In the genomic region with DNA sequence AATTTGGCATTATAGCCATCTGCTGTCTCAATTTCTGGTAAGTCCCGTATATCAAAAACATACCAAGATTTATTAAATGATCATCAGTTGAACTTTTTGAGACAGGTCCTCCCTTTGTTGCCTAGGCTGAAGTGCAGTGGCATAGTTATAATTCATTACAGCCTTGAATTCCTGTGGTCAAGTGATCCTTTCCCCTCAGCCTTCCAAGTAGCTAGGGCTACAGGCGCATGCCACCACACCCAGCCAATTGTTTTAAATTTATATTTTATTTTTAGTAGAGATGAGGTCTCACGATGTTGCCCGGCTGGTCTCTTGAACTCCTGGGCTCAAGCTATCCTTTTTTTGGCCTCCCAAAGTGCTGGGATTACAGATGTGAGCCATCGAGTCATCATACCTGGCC, we compare ENCODE assay signal across 26 cellular contexts.
"Had no signal": no experiment of that assay in that cellular context is flagged by ENCODE, and none has a peak within 500 bp of the region (broad histone marks: within the 10 kb centered on the region; RNA-seq: fewer than 3 reads in every experiment).

No MANE protein-coding gene starts in this region.

- H3K9ac ChIP-seq: parathyroid adenoma had no signal

- H3K9me3 ChIP-seq: neutrophil, right lobe of liver, sigmoid colon, spleen, stomach, thoracic aorta, thyroid gland, tibial nerve, upper lobe of left lung, vagina had no signal

- H3K79me2 ChIP-seq: parathyroid adenoma had no signal

- H3K4me1 ChIP-seq: parathyroid adenoma, right lobe of liver, spleen, stomach, tibial nerve, vagina had no signal

- H3K27me3 ChIP-seq: neutrophil, right lobe of liver, sigmoid colon, spleen, stomach, thyroid gland, tibial nerve, upper lobe of left lung, vagina had no signal

- H3K4me2 ChIP-seq: smooth muscle cell had no signal

- H3K36me3 ChIP-seq: neutrophil, right lobe of liver, sigmoid colon, spleen, stomach, thoracic aorta, thyroid gland, tibial nerve, upper lobe of left lung, vagina had no signal

- DNase-seq: naive thymus-derived CD8-positive, alpha-beta T cell; nephron progenitor cell; nucleus accumbens; posterior cingulate gyrus; psoas muscle; right cardiac atrium; right lobe of liver; sigmoid colon; spleen; stimulated activated CD4-positive, alpha-beta T cell treated with anti-CD3 and anti-CD28 coated beads, Interleukin-12 subunit alpha, Interleukin-12 subunit beta, amount 100 ng/mL, for 4 hours; stimulated activated CD4-positive, alpha-beta T cell treated with anti-CD3 and anti-CD28 coated beads, Interleukin-1b, Interleukin-23, amount 100 ng/mL, for 48 hours; stimulated activated CD4-positive, alpha-beta T cell treated with anti-CD3 and anti-CD28 coated beads, Interleukin-4, amount 100 ng/mL, for 1 hour; stimulated activated CD4-positive, alpha-beta T cell treated with anti-CD3 and anti-CD28 coated beads, Interleukin-4, amount 100 ng/mL, for 4 hours; stimulated activated naive B cell treated with anti-CD40 and anti-IgM and Interleukin-4, amounts not matched to agents 10 μg/mL and 1 μg/mL and 100 μg/mL, for 72 hours; stimulated activated naive CD4-positive, alpha-beta T cell treated with Interleukin-2 at 50 U/mL for 16 hours; stomach; thyroid gland; trophoblast cell; upper lobe of left lung had no signal

- H3K4me3 ChIP-seq: psoas muscle, right lobe of liver, sigmoid colon, skin epidermis, smooth muscle cell, spleen, stomach, thoracic aorta, thyroid gland, tibial nerve, upper lobe of left lung, vagina had no signal

- H2AFZ ChIP-seq: parathyroid adenoma had no signal

- H3K27ac ChIP-seq: neutrophil, parathyroid adenoma, psoas muscle, right lobe of liver, sigmoid colon, skin epidermis, spleen, stomach, thoracic aorta, thyroid gland, tibial nerve, upper lobe of left lung, vagina had no signal
